21 cellular contexts compared by ENCODE assay signal in genomic region chr22:41564563-41564962, GRCh38. TPM values are rescaled to one million over a fixed set of nuclear protein-coding genes. Genes with fewer than 3 reads are reported as not detected.
DNase-seq lines count a peak whose midpoint lies in the region; FAIRE-seq and TF ChIP-seq lines count a peak whose summit lies in the region.
"Had no signal": no experiment of that assay in that cellular context is flagged by ENCODE, and none has a peak within 500 bp of the region (broad histone marks: within the 10 kb centered on the region; RNA-seq: fewer than 3 reads in every experiment).

No MANE protein-coding gene starts in this region.

- no peak overlapping the region for H3K14ac ChIP-seq in trophoblast cell (ENCODE audit: low read length)

- H3K4me3 ChIP-seq in bronchial epithelial cell (ENCODE audit: low read depth, low read length): no peak overlapping the region
- H3K4me3 ChIP-seq in trophoblast cell (ENCODE audit: low read depth, low read length): no peak overlapping the region
- H3K4me3 ChIP-seq: cardiac muscle cell, upper lobe of left lung had no signal

- no peak for TF ChIP-seq CTCF in bronchial epithelial cell (IDR thresholded peaks at IDR 0.05; ENCODE audit: insufficient read depth, low read length, severe bottlenecking)

- peaks cover 2% of the 10 kb centered on the region for H3K79me2 ChIP-seq in trophoblast cell (ENCODE audit: control insufficient read depth, insufficient read depth, low read length, poor library complexity)

- H3K4ac ChIP-seq in trophoblast cell (ENCODE audit: low read depth, low read length): no peak overlapping the region

- H3K23ac ChIP-seq in trophoblast cell (ENCODE audit: low read length): no peak overlapping the region

- H4K8ac ChIP-seq in trophoblast cell (ENCODE audit: low read depth, low read length): no peak overlapping the region

- peaks cover 8% of the 10 kb centered on the region for H3K79me1 ChIP-seq in trophoblast cell (ENCODE audit: low read length)

- H2BK120ac ChIP-seq in trophoblast cell (ENCODE audit: insufficient read depth, low read length, poor library complexity): no peak overlapping the region

- peak overlapping the region; percentile 18 for H2AK5ac ChIP-seq in trophoblast cell (ENCODE audit: low read length)

- no peak overlapping the region for H2BK5ac ChIP-seq in trophoblast cell (ENCODE audit: low read depth, low read length, poor library complexity)

- H3K9me3 ChIP-seq in trophoblast cell (ENCODE audit: insufficient read depth, low read depth, low read length): no peaks in the 10 kb centered on the region
- H3K9me3 ChIP-seq: upper lobe of left lung had no signal

- H3K4me1 ChIP-seq in trophoblast cell (ENCODE audit: control insufficient read depth in 1 of 2, insufficient read depth in 2 of 2, low read length in 2 of 2): peaks cover 24 to 39% of the 10 kb centered on the region in 2 experiments
- H3K4me1 ChIP-seq: foreskin keratinocyte had no signal

- H3K36me3 ChIP-seq in bronchial epithelial cell (ENCODE audit: control insufficient read depth, insufficient read depth, low read length): no peaks in the 10 kb centered on the region
- no peaks in the 10 kb centered on the region for H3K36me3 ChIP-seq in trophoblast cell (ENCODE audit: control insufficient read depth in 1 of 2, insufficient read depth in 2 of 2, low read length in 2 of 2)
- H3K36me3 ChIP-seq: cardiac muscle cell, upper lobe of left lung had no signal

- no peak for FAIRE-seq in bronchial epithelial cell (lab: Jason Lieb, UNC)
- FAIRE-seq: GM12892 had no signal

- no peak overlapping the region for H3K18ac ChIP-seq in trophoblast cell (ENCODE audit: low read length)

- H2AFZ ChIP-seq in trophoblast cell (ENCODE audit: insufficient read depth, low read length, poor library complexity): no peak overlapping the region

- no peak overlapping the region for H4K12ac ChIP-seq in trophoblast cell (ENCODE audit: low read depth, low read length)

- H3K4me2 ChIP-seq in trophoblast cell (ENCODE audit: low read length): no peak overlapping the region

- H3K27me3 ChIP-seq in bronchial epithelial cell (ENCODE audit: control insufficient read depth, insufficient read depth, low read length): peaks cover 10% of the 10 kb centered on the region
- H3K27me3 ChIP-seq in trophoblast cell (ENCODE audit: insufficient read depth, low read length): no peaks in the 10 kb centered on the region
- H3K27me3 ChIP-seq: cardiac muscle cell, upper lobe of left lung had no signal

- peak; percentile 21 for DNase-seq in EH (ENCODE audit: low read depth)
- DNase-seq in NCI-H226: peak; percentile 9
- peak; percentile 24 for DNase-seq in bronchial epithelial cell (ENCODE audit: low read depth)
- no peak for DNase-seq in trophoblast cell
- no peak for DNase-seq in amygdala (lab: John Stamatoyannopoulos, UW)
- DNase-seq in GM19240 (ENCODE audit: insufficient read length, low spot score): no peak
- DNase-seq in mesenteric fat pad (ENCODE audit: low spot score): no peak
- DNase-seq in NCI-H1694 treated with DMSO at 0.1 percent for 48 hours (lab: John Stamatoyannopoulos, UW): no peak
- DNase-seq: activated CD4-positive, CD25-positive, alpha-beta regulatory T cell treated with anti-CD3 and anti-CD28 coated beads, Interleukin-2, amount 50 U/mL, for 72 hours; activated CD8-positive, alpha-beta memory T cell treated with anti-CD3 and anti-CD28 coated beads, Interleukin-2, amount 50 U/mL, for 48 hours; activated naive CD4-positive, alpha-beta T cell treated with anti-CD3 and anti-CD28 coated beads for 36 hours; effector memory CD8-positive, alpha-beta T cell; foreskin keratinocyte; H9; MV-4-11; NCI-H748 treated with DMSO at 0.1 percent for 48 hours; RPMI8226; T-helper 17 cell; upper lobe of left lung had no signal

- peak overlapping the region; percentile 8 for H2BK12ac ChIP-seq in trophoblast cell (ENCODE audit: low read length)

- H4K91ac ChIP-seq in trophoblast cell (ENCODE audit: low read depth, low read length): no peak overlapping the region

- WGBS in trophoblast cell (ENCODE audit: extremely low coverage, insufficient coverage, insufficient read length): no CpG with 5 or more reads among the region's 8 CpGs

- no peak overlapping the region for H3K27ac ChIP-seq in trophoblast cell (ENCODE audit: low read depth, low read length)
- H3K27ac ChIP-seq: cardiac muscle cell, foreskin keratinocyte had no signal

- H3K9ac ChIP-seq in trophoblast cell (ENCODE audit: low read length): no peak overlapping the region

RNA-seq across cellular contexts. Expression of gene CSDC2, which starts 3.8 kb away (rescaled TPM):
- under 0.01 TPM in 1 of 2 replicates, not detected in the other for total RNA-seq in bronchial epithelial cell
- polyA plus RNA-seq in trophoblast cell (2013): 3.1 TPM in 2 replicates
- total RNA-seq in mesenteric fat pad: 1.7 TPM
- total RNA-seq: activated naive CD4-positive, alpha-beta T cell treated with anti-CD3 and anti-CD28 coated beads for 36 hours; foreskin keratinocyte; T-helper 17 cell had no signal
- polyA plus RNA-seq: foreskin keratinocyte had no signal

RNA-seq across cellular contexts. Expression of gene POLR3H, which starts 20.3 kb away (rescaled TPM):
- total RNA-seq in bronchial epithelial cell (14.3 and 28.2 TPM in 2 replicates), mesenteric fat pad (57.5 TPM)
- polyA plus RNA-seq in trophoblast cell (2013): 18.5 and 20.5 TPM in 2 replicates

RNA-seq across cellular contexts. Expression of gene PMM1, which starts 25.1 kb away (rescaled TPM):
- 17.4 and 23.6 TPM in 2 replicates for total RNA-seq in bronchial epithelial cell
- polyA plus RNA-seq in trophoblast cell (2013): 30.4 and 33.0 TPM in 2 replicates
- total RNA-seq in mesenteric fat pad: 51.4 TPM

RNA-seq across cellular contexts. Expression of gene DESI1, which starts 56.3 kb away (rescaled TPM):
- total RNA-seq in bronchial epithelial cell (10.8 and 17.5 TPM in 2 replicates), mesenteric fat pad (29.0 TPM)
- polyA plus RNA-seq in trophoblast cell (2013): 15.8 and 17.3 TPM in 2 replicates

RNA-seq across cellular contexts. Expression of gene XRCC6, which starts 56.5 kb away (rescaled TPM):
- 229 and 266 TPM in 2 replicates for total RNA-seq in bronchial epithelial cell
- 228 and 236 TPM in 2 replicates for polyA plus RNA-seq in trophoblast cell (2013)
- total RNA-seq in mesenteric fat pad: 173 TPM

Comparison
In these comparisons a context has a peak if more than half of its experiments do, and no peak if none do; other contexts are left out.
1. DNase-seq: peak in EH (single experiment), NCI-H226 (single experiment) and bronchial epithelial cell (single experiment); none in trophoblast cell (0 of 2), amygdala (0 of 56), GM19240 (single experiment), mesenteric fat pad (single experiment) and NCI-H1694 treated with DMSO at 0.1 percent for 48 hours (single experiment).